Comparison of ENCODE assay signal across 8 cellular contexts in genomic region chr4:185889566-185889965, GRCh38.
"Had no signal": no experiment of that assay in that cellular context is flagged by ENCODE, and none has a peak within 500 bp of the region (broad histone marks: within the 10 kb centered on the region; RNA-seq: fewer than 3 reads in every experiment).

No MANE protein-coding gene starts in this region.

- H3K4me3 Mint-ChIP-seq: IgD-negative memory B cell had no signal

- H3K27ac ChIP-seq: GM23248, HL-60 had no signal

- H3K36me3 ChIP-seq: HAP-1 had no signal

- ATAC-seq: HCT116, HepG2 had no signal

- H3K4me3 ChIP-seq: GM23248, HAP-1 had no signal

- H3K9me3 ChIP-seq: HAP-1 had no signal

- H3K27ac Mint-ChIP-seq: IgD-negative memory B cell had no signal

- H3K4me1 ChIP-seq: HAP-1 had no signal

- DNase-seq: GM23248, GOT3, H7 had no signal

- H3K36me3 Mint-ChIP-seq: IgD-negative memory B cell had no signal
